ENCODE assay signal across 7 cellular contexts in genomic region chr17:38485681-38486298, GRCh38. TPM values are rescaled to one million over a fixed set of nuclear protein-coding genes. Genes with fewer than 3 reads are reported as not detected.
DNase-seq lines count a peak whose midpoint lies in the region; ATAC-seq, FAIRE-seq and TF ChIP-seq lines count a peak whose summit lies in the region.
"Not testable (repeated sequence)": the region's sequence is repeated elsewhere in the genome, so short reads cannot be mapped to it uniquely, and the experiment has no call there.

No MANE protein-coding gene starts in this region.

- H3K4me1 ChIP-seq in astrocyte (ENCODE audit: insufficient read depth, low read length), result peaks cover 18% of the 10 kb centered on the region

- not testable (repeated sequence) for H3K4me2 ChIP-seq in astrocyte (ENCODE audit: low read length)

- H3K36me3 Mint-ChIP-seq in astrocyte (ENCODE audit: low read depth, unreplicated experiment), result peaks cover 12% of the 10 kb centered on the region
- not testable (repeated sequence) for H3K36me3 Mint-ChIP-seq in immature natural killer cell

- peaks cover 20% of the 10 kb centered on the region for H3K79me2 ChIP-seq in astrocyte (ENCODE audit: insufficient read depth, low read length)

- not testable (repeated sequence) for H3K4me3 ChIP-seq in astrocyte (ENCODE audit: insufficient read depth, low read depth, low read length)

- not testable (repeated sequence) for H2AFZ ChIP-seq in astrocyte (ENCODE audit: low read depth, low read length)

- not testable (repeated sequence) for H3K27me3 Mint-ChIP-seq in astrocyte (ENCODE audit: low read depth, unreplicated experiment); immature natural killer cell (ENCODE audit: low read depth in 3 of 3)

- peak overlapping the region; percentile 20 for H3K4me3 Mint-ChIP-seq in astrocyte (ENCODE audit: unreplicated experiment)
- H3K4me3 Mint-ChIP-seq in immature natural killer cell, result peak overlapping the region in 2 of 5 donors; percentile 30 to 60

- not testable (repeated sequence) for TF ChIP-seq CTCF in astrocyte (IDR thresholded peaks at IDR 0.05; ENCODE audit: insufficient read depth, low read depth, low read length)

- not testable (repeated sequence) for FAIRE-seq in astrocyte (lab: Jason Lieb, UNC)

- H3K36me3 ChIP-seq in astrocyte (ENCODE audit: insufficient read depth, low read length), result peaks cover 18% of the 10 kb centered on the region

- not testable (repeated sequence) for H3K27ac ChIP-seq in astrocyte (ENCODE audit: low read depth, low read length)

- not testable (repeated sequence) for DNase-seq in astrocyte (ENCODE audit: low read depth)
- DNase-seq in immature natural killer cell, result peak; percentile 37 to 46 (median 39)
- DNase-seq in stimulated activated CD4-positive, alpha-beta T cell treated with anti-CD3 and anti-CD28 coated beads, Interleukin-2, amount 100 ng/mL, for 24 hours, result peak; percentile 37 to 46

- peaks cover 26% of the 10 kb centered on the region for H3K4me1 Mint-ChIP-seq in astrocyte (ENCODE audit: low read depth, unreplicated experiment)
- peaks cover 15 to 16% of the 10 kb centered on the region in 2 donors for H3K4me1 Mint-ChIP-seq in immature natural killer cell

- peak; percentile 78 for ATAC-seq in GM18511 (IDR thresholded peaks at IDR 0.05; ENCODE audit: unreplicated experiment)
- peak; percentile 61 for ATAC-seq in GM21526 (IDR thresholded peaks at IDR 0.05; ENCODE audit: low FRiP score, unreplicated experiment)
- peak; percentile 81 for ATAC-seq in HG03175 (IDR thresholded peaks at IDR 0.05; ENCODE audit: unreplicated experiment)
- ATAC-seq in activated CD4-positive, CD25-positive, alpha-beta regulatory T cell treated with anti-CD3 and anti-CD28 coated beads, Interleukin-2, amount 50 U/mL, for 24 hours, result peak; percentile 69 to 70

- H3K9me3 Mint-ChIP-seq in astrocyte (ENCODE audit: unreplicated experiment); immature natural killer cell: not testable (repeated sequence)

- H4K20me1 ChIP-seq in astrocyte (ENCODE audit: insufficient read depth, low read length), result peaks cover 47% of the 10 kb centered on the region

- not testable (repeated sequence) for H3K27me3 ChIP-seq in astrocyte (ENCODE audit: insufficient read depth, low read length)

- H3K9ac ChIP-seq in astrocyte (ENCODE audit: low read length), result not testable (repeated sequence)

- H3K9me3 ChIP-seq in astrocyte (ENCODE audit: insufficient read depth, low read depth, low read length), result not testable (repeated sequence)

- not testable (repeated sequence) for H3K27ac Mint-ChIP-seq in astrocyte (ENCODE audit: unreplicated experiment)
- H3K27ac Mint-ChIP-seq in immature natural killer cell, result peak overlapping the region in 2 of 6 donors; percentile 55

RNA-seq across cellular contexts. Expression of gene ARHGAP23, which starts 57.5 kb away (rescaled TPM):
- 88.5 and 118 TPM in 2 replicates for total RNA-seq in astrocyte
- not detected for polyA plus RNA-seq in immature natural killer cell
